In genomic region chr12:93571854-93572711, GRCh38 we compare ENCODE assay signal across 8 cellular contexts. TPM values are rescaled to one million over a fixed set of nuclear protein-coding genes. Genes with fewer than 3 reads are reported as not detected.
A peak's percentile ranks its signal among the peaks of the same experiment; 100 is the strongest.
DNase-seq lines count a peak whose midpoint lies in the region; ATAC-seq and TF ChIP-seq lines count a peak whose summit lies in the region.

TSS of gene SOCS2 (plus strand) at chr12:93572675. CDS start at chr12:93572898, 223 bp downstream.

- TF ChIP-seq CTCF in DOHH2 (IDR thresholded peaks at IDR 0.05; ENCODE audit: low read depth, low read length, poor library complexity, severe bottlenecking) (no peak), kidney epithelial cell (IDR thresholded peaks at IDR 0.05; ENCODE audit: insufficient read depth, low read length, poor library complexity, severe bottlenecking) (no peak)

- peak within 1 kb of the TSS; percentile 79 for H3K4me2 ChIP-seq in DOHH2 (ENCODE audit: low read length)

- H3K27ac ChIP-seq in DOHH2 (ENCODE audit: low read depth, low read length): no peak within 1 kb of the TSS
- H3K27ac ChIP-seq in caudate nucleus (ENCODE audit: low read depth, low read length): peak within 1 kb of the TSS; percentile 58

- peak in 16 of 61 donors; percentile 6 to 71 (median 36) for DNase-seq in caudate nucleus (lab: John Stamatoyannopoulos, UW)
- DNase-seq in kidney epithelial cell (ENCODE audit: low read depth): no peak
- peak; percentile 11 for DNase-seq in stimulated activated CD4-positive, alpha-beta T cell treated with anti-CD3 and anti-CD28 coated beads, Interleukin-2, amount 100 ng/mL, for 4 hours (ENCODE audit: low read depth)
- no peak for DNase-seq in NOMO-1 treated with DMSO at 0.1 percent for 48 hours (lab: John Stamatoyannopoulos, UW; ENCODE audit: unreplicated experiment)

- intact Hi-C loops in T-helper 1 cell treated with Interleukin-12 subunit alpha and Interleukin-12 subunit beta and Interleukin-4 antibody, amounts not matched to agents 30 ng/mL and 1 ng/mL, for 36 hours (cut with micrococcal nuclease): loop anchor here (1.0 to 10.0 kb wide), 6 partner anchors 170 to 1430 kb away; partner anchors contain the start of genes BTG1 and NDUFA12

- H3K9me2 ChIP-seq in DOHH2 (replicated peaks; ENCODE audit: control insufficient read depth, low read length): no peaks in the 10 kb centered on the region

- H3K27me3 ChIP-seq in DOHH2 (ENCODE audit: control insufficient read depth, low read length) (peaks cover 94% of the 10 kb centered on the region), kidney epithelial cell (ENCODE audit: control insufficient read depth, insufficient read depth, low read length) (peaks cover 10% of the 10 kb centered on the region)

- no peaks in the 10 kb centered on the region for H3K36me3 ChIP-seq in DOHH2 (ENCODE audit: control insufficient read depth, low read length)
- no peaks in the 10 kb centered on the region for H3K36me3 ChIP-seq in kidney epithelial cell (ENCODE audit: control insufficient read depth, insufficient read depth, low read length)

- no peaks in the 10 kb centered on the region for H3K79me2 ChIP-seq in DOHH2 (ENCODE audit: control insufficient read depth, low read length)

- H3K4me1 ChIP-seq in DOHH2 (ENCODE audit: control insufficient read depth, low read length): peaks cover 23% of the 10 kb centered on the region

- no peaks in the 10 kb centered on the region for H3K9me3 ChIP-seq in DOHH2 (ENCODE audit: control insufficient read depth, insufficient read depth, low read length)

- H4K20me1 ChIP-seq in DOHH2 (ENCODE audit: control insufficient read depth, insufficient read depth, low read depth, low read length): peaks cover 4% of the 10 kb centered on the region; the same call in 1 of the 2 replicates

- peak; percentile 8 for ATAC-seq in HG03139 (IDR thresholded peaks at IDR 0.05; ENCODE audit: unreplicated experiment)
- ATAC-seq in HG03045 (IDR thresholded peaks at IDR 0.05; ENCODE audit: unreplicated experiment): no peak

- peaks cover 4% of the 10 kb centered on the region; the same call in 1 of the 2 replicates for H3F3A ChIP-seq in DOHH2 (ENCODE audit: control insufficient read depth, insufficient read depth)

- H3K4me3 ChIP-seq in DOHH2 (ENCODE audit: low read length) (peak within 1 kb of the TSS; percentile 48; the same call in 1 of the 2 replicates), kidney epithelial cell (ENCODE audit: low read depth, low read length) (peak within 1 kb of the TSS; percentile 75)

RNA-seq across cellular contexts. Expression of gene SOCS2, which starts in this region (rescaled TPM):
- 51.2 and 52.2 TPM in 2 replicates for total RNA-seq in T-helper 1 cell treated with Interleukin-12 subunit alpha and Interleukin-12 subunit beta and Interleukin-4 antibody, amounts not matched to agents 30 ng/mL and 1 ng/mL, for 36 hours
- 30.9 and 33.8 TPM in 2 replicates for total RNA-seq in kidney epithelial cell
